20 cellular contexts compared by ENCODE assay signal in the genomic region with DNA sequence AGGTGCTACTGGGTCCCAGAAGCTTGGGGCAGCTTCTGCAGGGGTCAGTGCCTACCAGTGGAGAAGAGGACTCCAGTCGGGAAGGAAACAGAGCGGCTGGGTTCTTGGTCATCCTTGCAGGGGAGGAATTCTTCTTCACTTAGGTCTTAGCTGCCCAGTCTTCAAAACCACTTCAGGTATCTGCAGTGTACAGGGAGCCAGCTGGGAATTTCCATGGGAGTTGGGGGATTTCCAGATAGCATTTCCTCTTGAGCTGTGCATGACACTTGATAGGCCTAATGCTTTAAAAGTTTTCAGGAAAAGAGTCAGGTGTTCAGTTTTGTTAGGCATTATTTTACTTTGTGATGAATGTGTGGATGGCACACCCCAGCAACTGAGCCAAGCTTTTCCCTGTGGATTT.
DNase-seq lines count a peak whose midpoint lies in the region; ATAC-seq and TF ChIP-seq lines count a peak whose summit lies in the region.
"Had no signal": no experiment of that assay in that cellular context is flagged by ENCODE, and none has a peak within 500 bp of the region (broad histone marks: within the 10 kb centered on the region; RNA-seq: fewer than 3 reads in every experiment).

No MANE protein-coding gene starts in this region.

- DNase-seq in GM12865 (ENCODE audit: low read depth) (no peak), NCI-H226 (peak; percentile 41), epithelial cell of esophagus (ENCODE audit: low read depth) (peak; percentile 14), nucleus accumbens (lab: John Stamatoyannopoulos, UW) (no peak), iPS-NIHi7 (ENCODE audit: extremely low spot score) (no peak)
- DNase-seq in effector CD8-positive, alpha-beta T cell (lab: John Stamatoyannopoulos, UW) = no peak
- DNase-seq: ACHN; C1 segment of cervical spinal cord; CD8-positive, alpha-beta memory T cell; DMS79 treated with DMSO at 0.1 percent for 48 hours; HCEC 1CT; KBM-7; NCI-H1694 treated with DMSO at 0.1 percent for 48 hours; NCI-H2107; NCI-H2227 treated with DMSO at 0.1 percent for 48 hours; RPMI8226; SIG-M5 had no signal

- ATAC-seq in stimulated activated memory B cell treated with anti-CD40 and anti-IgM and Interleukin-4, amounts not matched to agents 10 μg/mL and 1 μg/mL and 100 μg/mL, for 72 hours = no peak
- no peak for ATAC-seq in GM19324 (IDR thresholded peaks at IDR 0.05; ENCODE audit: low FRiP score, unreplicated experiment)
- ATAC-seq: SK-N-SH treated with all-trans-retinoic acid at 6 μM for 48 hours had no signal

- H3K4me3 Mint-ChIP-seq in stimulated activated memory B cell treated with anti-CD40 and anti-IgM and Interleukin-4, amounts not matched to agents 10 μg/mL and 1 μg/mL and 100 μg/mL, for 72 hours = no peak overlapping the region
- H3K4me3 Mint-ChIP-seq: CD8-positive, alpha-beta memory T cell had no signal

- H3K4me3 ChIP-seq in GM12865 (ENCODE audit: low read depth, low read length) = peak overlapping the region; percentile 39
- H3K4me3 ChIP-seq in epithelial cell of esophagus (ENCODE audit: low read length) = no peak overlapping the region

- H3K9me3 Mint-ChIP-seq in stimulated activated memory B cell treated with anti-CD40 and anti-IgM and Interleukin-4, amounts not matched to agents 10 μg/mL and 1 μg/mL and 100 μg/mL, for 72 hours = peaks cover 13% of the 10 kb centered on the region

- H3K4me1 Mint-ChIP-seq in stimulated activated memory B cell treated with anti-CD40 and anti-IgM and Interleukin-4, amounts not matched to agents 10 μg/mL and 1 μg/mL and 100 μg/mL, for 72 hours = peaks cover 57% of the 10 kb centered on the region

- H3K27me3 Mint-ChIP-seq in stimulated activated memory B cell treated with anti-CD40 and anti-IgM and Interleukin-4, amounts not matched to agents 10 μg/mL and 1 μg/mL and 100 μg/mL, for 72 hours = no peaks in the 10 kb centered on the region

- no peak for TF ChIP-seq CTCF in GM12865 (IDR thresholded peaks at IDR 0.05; ENCODE audit: insufficient read depth, low read depth, low read length, missing control alignments)
- TF ChIP-seq CTCF in epithelial cell of esophagus (IDR thresholded peaks at IDR 0.05; ENCODE audit: insufficient read depth, low read depth, low read length, missing control alignments) = no peak

- peak overlapping the region; percentile 72 for H3K27ac Mint-ChIP-seq in stimulated activated memory B cell treated with anti-CD40 and anti-IgM and Interleukin-4, amounts not matched to agents 10 μg/mL and 1 μg/mL and 100 μg/mL, for 72 hours

- peaks cover 27% of the 10 kb centered on the region for H3K36me3 Mint-ChIP-seq in stimulated activated memory B cell treated with anti-CD40 and anti-IgM and Interleukin-4, amounts not matched to agents 10 μg/mL and 1 μg/mL and 100 μg/mL, for 72 hours

Comparison
In these comparisons a context has a peak if more than half of its experiments do, and no peak if none do; other contexts are left out.
1. DNase-seq: peak in NCI-H226 (single experiment) and epithelial cell of esophagus (single experiment); none in GM12865 (single experiment), nucleus accumbens (0 of 56), effector CD8-positive, alpha-beta T cell (single experiment) and iPS-NIHi7 (single experiment).